Comparison of ENCODE assay signal across 23 cellular contexts in genomic region chr6:158628542-158628941, GRCh38. TPM values are rescaled to one million over a fixed set of nuclear protein-coding genes. Genes with fewer than 3 reads are reported as not detected.
DNase-seq lines count a peak whose midpoint lies in the region; ATAC-seq, FAIRE-seq and TF ChIP-seq lines count a peak whose summit lies in the region.
"Had no signal": no experiment of that assay in that cellular context is flagged by ENCODE, and none has a peak within 500 bp of the region (broad histone marks: within the 10 kb centered on the region; RNA-seq: fewer than 3 reads in every experiment).

No MANE protein-coding gene starts in this region.

- no peaks in the 10 kb centered on the region for H3K9me3 ChIP-seq in cardiac muscle cell (ENCODE audit: low read depth)
- H3K9me3 ChIP-seq in lower lobe of right lung: no peaks in the 10 kb centered on the region
- no peaks in the 10 kb centered on the region for H3K9me3 ChIP-seq in upper lobe of right lung
- H3K9me3 ChIP-seq: BLaER1, esophagus squamous epithelium, gastroesophageal sphincter, prostate gland, SK-N-SH, uterus had no signal

- H3K27me3 ChIP-seq in cardiac muscle cell (no peaks in the 10 kb centered on the region), lower lobe of right lung (ENCODE audit: low read depth) (no peaks in the 10 kb centered on the region), upper lobe of right lung (no peaks in the 10 kb centered on the region), dorsolateral prefrontal cortex (no peaks in the 10 kb centered on the region)
- H3K27me3 ChIP-seq: BLaER1, esophagus squamous epithelium, gastroesophageal sphincter, uterus had no signal

- H3K36me3 ChIP-seq in cardiac muscle cell (peaks cover 1% of the 10 kb centered on the region), lower lobe of right lung (peaks cover 91% of the 10 kb centered on the region), upper lobe of right lung (peaks cover 55% of the 10 kb centered on the region)
- H3K36me3 ChIP-seq: prostate gland, uterus had no signal

- no peak for FAIRE-seq in GM19239 (lab: Jason Lieb, UNC)
- FAIRE-seq: keratinocyte had no signal

- intact Hi-C loops in left cardiac atrium (cut with DNase I): no loop called here
- intact Hi-C loops in lower lobe of right lung (cut with DNase I): no loop called here
- intact Hi-C loops in upper lobe of right lung (cut with DNase I): no loop called here
- intact Hi-C loops in dorsolateral prefrontal cortex (cut with DNase I): no loop called here

- no peak overlapping the region for H3K4me3 ChIP-seq in cardiac muscle cell
- no peak overlapping the region for H3K4me3 ChIP-seq in lower lobe of right lung
- H3K4me3 ChIP-seq in upper lobe of right lung: no peak overlapping the region
- H3K4me3 ChIP-seq in dorsolateral prefrontal cortex: no peak overlapping the region
- H3K4me3 ChIP-seq: BLaER1, esophagus squamous epithelium, gastroesophageal sphincter, prostate gland, skin epidermis, uterus had no signal

- DNase-seq in cardiac muscle cell (ENCODE audit: low read depth in 1 of 2, low spot score in 1 of 2) (no peak), left cardiac atrium (no peak), lower lobe of right lung (peak; percentile 40), upper lobe of right lung (peak; percentile 51), GM19239 (ENCODE audit: insufficient read length, low spot score) (no peak), NCI-H526 (lab: John Stamatoyannopoulos, UW) (no peak), dorsolateral prefrontal cortex (no peak)
- peak; percentile 51 for DNase-seq in activated CD8-positive, alpha-beta memory T cell treated with anti-CD3 and anti-CD28 coated beads, Interleukin-2, amount 50 U/mL, for 48 hours
- DNase-seq: activated naive CD8-positive, alpha-beta T cell treated with anti-CD3 and anti-CD28 coated beads, Interleukin-2, amount 50 U/mL, for 24 hours; COR-L47; effector memory CD4-positive, alpha-beta T cell; esophagus squamous epithelium; mammary epithelial cell; NCI-H1694 treated with DMSO at 0.1 percent for 48 hours; NCI-H226; SK-N-SH; substantia nigra had no signal

- H3K27ac ChIP-seq in cardiac muscle cell (peak overlapping the region; percentile 70), lower lobe of right lung (no peak overlapping the region), upper lobe of right lung (no peak overlapping the region), dorsolateral prefrontal cortex (no peak overlapping the region)
- H3K27ac ChIP-seq: BLaER1, esophagus squamous epithelium, gastroesophageal sphincter, prostate gland, skin epidermis, uterus had no signal

- H3K4me1 ChIP-seq in cardiac muscle cell (ENCODE audit: low read depth) (peaks cover 40% of the 10 kb centered on the region), lower lobe of right lung (peaks cover 21% of the 10 kb centered on the region), upper lobe of right lung (peaks cover 19% of the 10 kb centered on the region)
- H3K4me1 ChIP-seq: prostate gland had no signal

- TF ChIP-seq CTCF in cardiac muscle cell (IDR thresholded peaks at IDR 0.05; ENCODE audit: low read depth, low read length) (no peak), lower lobe of right lung (IDR thresholded peaks at IDR 0.05) (no peak), upper lobe of right lung (IDR thresholded peaks at IDR 0.05) (no peak), dorsolateral prefrontal cortex (IDR thresholded peaks at IDR 0.05 in 54 of 56, conservative IDR thresholded peaks at IDR 0.05 in 2 of 56; ENCODE audit: low read depth in 1 of 56, partially characterized antibody in 56 of 56) (no peak)

- ATAC-seq in left cardiac atrium: no peak
- ATAC-seq in lower lobe of right lung: no peak
- ATAC-seq in upper lobe of right lung: no peak
- ATAC-seq: activated naive CD8-positive, alpha-beta T cell treated with anti-CD3 and anti-CD28 coated beads, Interleukin-2, amount 50 U/mL, for 24 hours; gastroesophageal sphincter had no signal

RNA-seq across cellular contexts. Expression of gene DYNLT1, which starts 16.0 kb away (rescaled TPM):
- total RNA-seq in cardiac muscle cell (86.5 and 102 TPM in 2 replicates), left cardiac atrium (10 to 100 TPM; 73.6 to 90.6 TPM), lower lobe of right lung (101 TPM), upper lobe of right lung (104 TPM), dorsolateral prefrontal cortex (10 to 100 TPM; 22.6 to 58.2 (median 34.6) TPM)
- 423 and 459 TPM in 2 replicates for polyA plus RNA-seq in cardiac muscle cell

RNA-seq across cellular contexts. Expression of gene SYTL3, which starts 21.3 kb away (rescaled TPM):
- total RNA-seq in cardiac muscle cell (6.7 and 9.9 TPM in 2 replicates), left cardiac atrium (1 to 10 TPM; 3.7 to 4.4 TPM), lower lobe of right lung (13.9 TPM), upper lobe of right lung (8.7 TPM), dorsolateral prefrontal cortex (1 to 10 TPM in 110 of 120 experiments, under 1 TPM in 10; 0.46 to 8.3 (median 1.9) TPM)
- polyA plus RNA-seq in cardiac muscle cell: 11.4 and 15.9 TPM in 2 replicates

Comparison
In these comparisons a context has a peak if more than half of its experiments do, and no peak if none do; other contexts are left out.
1. DNase-seq: peak in activated CD8-positive, alpha-beta memory T cell treated with anti-CD3 and anti-CD28 coated beads, Interleukin-2, amount 50 U/mL, for 48 hours (single experiment), lower lobe of right lung (single experiment) and upper lobe of right lung (single experiment); none in cardiac muscle cell (0 of 2), left cardiac atrium (single experiment), GM19239 (single experiment), NCI-H526 (0 of 2) and dorsolateral prefrontal cortex (0 of 10).